1 cellular context compared by ENCODE assay signal in genomic region chr11:67629386-67630229, GRCh38.
TF ChIP-seq lines count a peak whose summit lies in the region.

NUDT8 (minus strand) TSS chr11:67629937; CDS start chr11:67629911, 26 bp downstream.

TF ChIP-seq in GM23338, 12 proteins besides CTCF, POLR2A, EP300 and RAD21 (continued from another document):
- TF ChIP-seq ZNF462 (CRISPR knock-in tag; IDR thresholded peaks at IDR 0.05) (no peak), JUNB (IDR thresholded peaks at IDR 0.05; ENCODE audit: unreplicated experiment) (no peak), CREB1 (CRISPR knock-in tag; IDR thresholded peaks at IDR 0.05; ENCODE audit: low read depth) (peak; percentile 48; the same call in 1 of the 2 replicates), EZH2 (IDR thresholded peaks at IDR 0.05; ENCODE audit: low read depth, unreplicated experiment) (no peak), POLR2AphosphoS5 (IDR thresholded peaks at IDR 0.05; ENCODE audit: low read depth) (peak; percentile 29; the same call in 1 of the 2 replicates)
